22 cellular contexts compared by ENCODE assay signal in genomic region chr11:86147004-86147403, GRCh38.
"Had no signal": no experiment of that assay in that cellular context is flagged by ENCODE, and none has a peak within 500 bp of the region (broad histone marks: within the 10 kb centered on the region; RNA-seq: fewer than 3 reads in every experiment).

No MANE protein-coding gene starts in this region.

- H3K36me3 Mint-ChIP-seq: activated CD4-positive, alpha-beta memory T cell treated with anti-CD3 and anti-CD28 coated beads for 36 hours; neural progenitor cell; type B pancreatic cell had no signal

- H3K36me3 ChIP-seq: cardiac muscle cell, neural progenitor cell, ovary, prostate gland, vagina had no signal

- H3K27me3 Mint-ChIP-seq: activated CD4-positive, alpha-beta memory T cell treated with anti-CD3 and anti-CD28 coated beads for 36 hours; type B pancreatic cell had no signal

- FAIRE-seq: endometrium had no signal

- H3K4me1 ChIP-seq: prostate gland had no signal

- H3K27ac Mint-ChIP-seq: activated CD4-positive, alpha-beta memory T cell treated with anti-CD3 and anti-CD28 coated beads for 36 hours; activated naive CD8-positive, alpha-beta T cell treated with anti-CD3 and anti-CD28 coated beads, Interleukin-2, amount 50 U/mL, for 24 hours; activated T-cell treated with anti-CD3 and anti-CD28 coated beads, Interleukin-2, amount 50 U/mL, for 72 hours; neural progenitor cell; type B pancreatic cell had no signal

- H3K79me2 ChIP-seq: hepatocyte had no signal

- H3K27me3 ChIP-seq: body of pancreas, cardiac muscle cell, hepatocyte, neural progenitor cell, ovary, testis, vagina had no signal

- H2AFZ ChIP-seq: hepatocyte had no signal

- H3K27ac ChIP-seq: body of pancreas, cardiac muscle cell, hepatocyte, neural progenitor cell, ovary, prostate gland, testis, vagina had no signal

- H3K9ac ChIP-seq: neural progenitor cell had no signal

- H3K4me3 ChIP-seq: body of pancreas, cardiac muscle cell, hepatocyte, mucosa of descending colon, neural progenitor cell, ovary, prostate gland, testis, vagina had no signal

- H3K4me2 ChIP-seq: hepatocyte, neural progenitor cell had no signal

- DNase-seq: activated CD4-positive, alpha-beta memory T cell treated with anti-CD3 and anti-CD28 coated beads for 36 hours; activated CD4-positive, alpha-beta T cell treated with anti-CD3 and anti-CD28 coated beads for 48 hours; activated effector memory CD4-positive, alpha-beta T cell treated with anti-CD3 and anti-CD28 coated beads, Interleukin-2, amount 50 U/mL, for 16 hours; activated naive CD4-positive, alpha-beta T cell treated with anti-CD3 and anti-CD28 coated beads, Interleukin-2, amount 50 U/mL, for 16 hours; activated naive CD8-positive, alpha-beta T cell treated with anti-CD3 and anti-CD28 coated beads, Interleukin-2, amount 50 U/mL, for 24 hours; activated T-cell treated with anti-CD3 and anti-CD28 coated beads, Interleukin-2, amount 50 U/mL, for 72 hours; anterior cingulate cortex; body of pancreas; cortex of kidney; left ventricle myocardium superior; mucosa of descending colon; ovary; stimulated activated CD4-positive, alpha-beta T cell treated with anti-CD3 and anti-CD28 coated beads, Interleukin-4, amount 100 ng/mL, for 1 hour; stimulated activated naive CD4-positive, alpha-beta T cell; testis had no signal

- H3K4me3 Mint-ChIP-seq: activated CD4-positive, alpha-beta memory T cell treated with anti-CD3 and anti-CD28 coated beads for 36 hours; activated naive CD8-positive, alpha-beta T cell treated with anti-CD3 and anti-CD28 coated beads, Interleukin-2, amount 50 U/mL, for 24 hours; activated T-cell treated with anti-CD3 and anti-CD28 coated beads, Interleukin-2, amount 50 U/mL, for 72 hours; neural progenitor cell; type B pancreatic cell had no signal

- H3K9me3 Mint-ChIP-seq: activated CD4-positive, alpha-beta memory T cell treated with anti-CD3 and anti-CD28 coated beads for 36 hours; activated naive CD8-positive, alpha-beta T cell treated with anti-CD3 and anti-CD28 coated beads, Interleukin-2, amount 50 U/mL, for 24 hours; neural progenitor cell; type B pancreatic cell had no signal

- H3K9me3 ChIP-seq: body of pancreas, mucosa of descending colon, ovary, prostate gland, testis, vagina had no signal

- ATAC-seq: activated naive CD8-positive, alpha-beta T cell treated with anti-CD3 and anti-CD28 coated beads, Interleukin-2, amount 50 U/mL, for 24 hours; activated T-cell treated with anti-CD3 and anti-CD28 coated beads, Interleukin-2, amount 50 U/mL, for 72 hours; body of pancreas; left ventricle myocardium superior; mucosa of descending colon had no signal
